Comparison of ENCODE assay signal across 13 cellular contexts in the genomic region with DNA sequence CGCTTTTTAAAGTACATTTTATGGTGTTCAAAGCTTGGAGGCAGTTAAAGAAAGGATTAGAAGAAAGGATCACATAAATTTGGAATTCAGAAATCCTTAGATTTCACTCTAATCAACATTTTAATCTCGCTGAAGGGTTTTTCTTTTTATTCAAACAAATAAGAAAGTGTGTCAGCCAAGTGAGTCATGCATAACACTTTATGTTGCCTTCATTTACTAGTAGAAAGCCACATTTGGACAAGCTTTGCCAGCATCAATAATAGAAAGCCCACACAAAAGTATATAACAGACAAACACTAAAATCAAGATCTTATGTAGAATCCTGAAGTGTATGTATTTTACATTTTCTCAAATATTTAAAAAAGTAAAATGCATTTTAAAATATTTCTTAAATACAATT.
"Had no signal": no experiment of that assay in that cellular context is flagged by ENCODE, and none has a peak within 500 bp of the region (broad histone marks: within the 10 kb centered on the region; RNA-seq: fewer than 3 reads in every experiment).

No MANE protein-coding gene starts in this region.

- H3K27ac ChIP-seq: esophagus muscularis mucosa, lower lobe of right lung, thyroid gland had no signal

- H3K9me3 ChIP-seq: thyroid gland had no signal

- H3K36me3 ChIP-seq: esophagus muscularis mucosa, lower lobe of right lung, thyroid gland had no signal

- H3K4me3 ChIP-seq: esophagus muscularis mucosa, lower lobe of right lung, thyroid gland had no signal

- H3K4me1 Mint-ChIP-seq: stimulated activated effector memory CD8-positive, alpha-beta T cell treated with anti-CD3 and anti-CD28 coated beads, Interleukin-12 subunit alpha, Interleukin-12 subunit beta, amount 100 ng/mL, for 72 hours had no signal

- H3K27ac Mint-ChIP-seq: activated naive CD8-positive, alpha-beta T cell; mesothelial cell of epicardium; stimulated activated effector memory CD8-positive, alpha-beta T cell treated with anti-CD3 and anti-CD28 coated beads, Interleukin-12 subunit alpha, Interleukin-12 subunit beta, amount 100 ng/mL, for 72 hours had no signal

- DNase-seq: activated CD4-positive, alpha-beta T cell treated with anti-CD3 and anti-CD28 coated beads, Interleukin-2, amount 50 U/mL, for 1 hour; activated CD8-positive, alpha-beta memory T cell treated with anti-CD3 and anti-CD28 coated beads for 24 hours; activated gamma-delta T cell treated with Interleukin-2 at 50 U/mL for 16 hours; amygdala; foreskin melanocyte; left cardiac atrium; lower lobe of right lung; SW 1271; thyroid gland had no signal

- ATAC-seq: left cardiac atrium; lower lobe of right lung; stimulated activated effector memory CD8-positive, alpha-beta T cell treated with anti-CD3 and anti-CD28 coated beads, Interleukin-12 subunit alpha, Interleukin-12 subunit beta, amount 100 ng/mL, for 72 hours had no signal

- H3K4me3 Mint-ChIP-seq: activated naive CD8-positive, alpha-beta T cell; mesothelial cell of epicardium; stimulated activated effector memory CD8-positive, alpha-beta T cell treated with anti-CD3 and anti-CD28 coated beads, Interleukin-12 subunit alpha, Interleukin-12 subunit beta, amount 100 ng/mL, for 72 hours had no signal

- H3K27me3 Mint-ChIP-seq: activated naive CD8-positive, alpha-beta T cell had no signal

- H3K4me1 ChIP-seq: esophagus muscularis mucosa, lower lobe of right lung, thyroid gland had no signal
